5 cellular contexts compared by ENCODE assay signal in the genomic region with DNA sequence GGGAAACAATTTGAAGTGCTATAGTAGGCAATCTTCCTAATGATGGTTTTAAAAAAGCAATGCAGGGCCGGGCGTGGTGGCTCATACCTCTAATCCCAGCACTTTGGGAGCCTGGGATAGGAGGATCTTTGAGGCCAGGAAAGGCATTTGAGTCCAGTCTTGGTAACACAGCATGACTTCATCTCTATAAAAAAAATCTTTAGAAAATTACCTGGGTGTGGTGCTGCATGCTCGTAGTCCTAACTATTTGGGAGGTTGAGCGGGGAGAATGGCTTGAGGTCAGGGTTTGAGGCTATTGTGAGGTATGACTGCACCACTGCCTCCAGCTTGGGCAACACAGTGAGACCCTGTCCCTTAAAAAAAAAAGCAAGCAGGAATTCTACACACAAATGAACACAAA.
"Had no signal": no experiment of that assay in that cellular context is flagged by ENCODE, and none has a peak within 500 bp of the region (broad histone marks: within the 10 kb centered on the region; RNA-seq: fewer than 3 reads in every experiment).

No MANE protein-coding gene starts in this region.

- H3K27me3 Mint-ChIP-seq: IgD-negative memory B cell had no signal

- DNase-seq: H9, HCEC 1CT had no signal

- H3K9me3 Mint-ChIP-seq: GM23338, H9, IgD-negative memory B cell had no signal

- ATAC-seq: GM23338, HepG2 had no signal

- H3K4me3 ChIP-seq: GM23338 had no signal

- H3K4me1 Mint-ChIP-seq: GM23338, H9, IgD-negative memory B cell had no signal

- H3K36me3 Mint-ChIP-seq: IgD-negative memory B cell had no signal

- H3K27ac Mint-ChIP-seq: GM23338, H9, IgD-negative memory B cell had no signal

- H3K4me3 Mint-ChIP-seq: GM23338, H9, IgD-negative memory B cell had no signal
